13 cellular contexts compared by ENCODE assay signal in the genomic region with DNA sequence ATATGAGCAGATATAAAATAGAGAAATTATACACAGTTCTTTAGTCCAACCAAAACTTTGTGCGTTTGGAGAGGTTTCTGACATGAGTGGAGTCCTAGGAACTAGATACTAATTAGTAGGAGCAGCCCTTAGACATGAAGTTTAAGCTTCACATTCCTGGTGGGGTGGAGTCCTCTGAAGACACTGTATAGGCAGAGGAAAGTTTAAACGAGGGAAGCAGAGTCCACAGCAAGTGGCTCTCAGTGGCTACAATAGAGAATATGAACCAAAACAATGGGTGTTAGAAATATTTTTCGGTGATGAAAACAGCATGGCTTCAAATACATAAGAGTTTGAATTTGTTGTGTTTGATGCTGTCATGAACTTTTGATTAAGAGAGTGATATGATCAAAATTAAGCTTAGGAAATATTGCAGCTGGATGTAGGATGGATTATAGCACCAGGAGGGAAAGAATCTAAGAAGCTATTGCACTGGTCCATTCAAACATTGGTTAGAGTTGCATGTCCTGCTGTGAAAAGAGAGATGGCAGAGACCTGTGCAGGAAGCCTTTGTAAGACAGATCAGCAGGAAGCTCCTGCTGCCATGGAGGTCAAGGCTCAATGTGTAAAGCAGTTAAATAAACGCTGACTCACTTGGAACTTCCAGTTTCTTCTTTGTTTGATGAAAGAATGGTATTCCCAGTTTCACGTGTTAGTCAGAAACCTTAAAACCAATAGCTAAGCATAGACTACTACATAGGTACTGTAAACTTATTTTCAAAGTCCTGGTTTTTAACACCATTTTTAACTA.
DNase-seq lines count a peak whose midpoint lies in the region; ATAC-seq and TF ChIP-seq lines count a peak whose summit lies in the region.
"Had no signal": no experiment of that assay in that cellular context is flagged by ENCODE, and none has a peak within 500 bp of the region (broad histone marks: within the 10 kb centered on the region; RNA-seq: fewer than 3 reads in every experiment).

No MANE protein-coding gene starts in this region.

- H3K27ac Mint-ChIP-seq in CD4-positive, alpha-beta T cell, result no peak overlapping the region
- H3K27ac Mint-ChIP-seq: activated CD8-positive, alpha-beta T cell treated with anti-CD3 and anti-CD28 coated beads, Interleukin-2, amount 10 ng/mL, durations not matched to agents 7 days and 5 days; stimulated activated naive CD8-positive, alpha-beta T cell treated with anti-CD3 and anti-CD28 coated beads, Interleukin-15, Interleukin-2, amounts not matched to agents 100 ng/mL and 50 ng/mL, for 24 hours had no signal

- no peaks in the 10 kb centered on the region for H3K36me3 ChIP-seq in PC-3 (ENCODE audit: low read depth, low read length)
- H3K36me3 ChIP-seq: HAP-1 had no signal

- POLR2A ChIA-PET in PC-3 (lab: Charles Lee; ENCODE audit: unreplicated experiment), result interaction anchor here (0.5 to 0.6 kb wide), 4 partner anchors 40 to 396 kb away, joined by 3 to 10 read pairs (median 4); a partner anchor contains a TSS
- POLR2A ChIA-PET in CD4-positive, alpha-beta T cell (lab: Charles Lee), result no interaction called here

- intact Hi-C loops in PC-3 (cut with micrococcal nuclease), result no loop called here
- intact Hi-C loops in CD4-positive, alpha-beta T cell (cut with DNase I, micrococcal nuclease), result no loop called here

- no peaks in the 10 kb centered on the region for H3F3A ChIP-seq in PC-3 (ENCODE audit: low read length, unreplicated experiment)

- no TSS peak for BruUV-seq in PC-3 (replicated peaks; lab: Mats Ljungman, UMichigan)

- no peaks in the 10 kb centered on the region for H3K79me2 ChIP-seq in PC-3 (ENCODE audit: low read length)

- H3K27me3 ChIP-seq in PC-3 (ENCODE audit: low read length), result no peaks in the 10 kb centered on the region
- H3K27me3 ChIP-seq in CD4-positive, alpha-beta T cell (ENCODE audit: control insufficient read depth, insufficient read depth, low read length), result no peaks in the 10 kb centered on the region
- H3K27me3 ChIP-seq: body of pancreas had no signal

- no peaks in the 10 kb centered on the region for H3K9me3 ChIP-seq in PC-3 (ENCODE audit: low read length)
- no peaks in the 10 kb centered on the region for H3K9me3 ChIP-seq in CD4-positive, alpha-beta T cell (ENCODE audit: control insufficient read depth, low read length)
- H3K9me3 ChIP-seq: body of pancreas, HAP-1 had no signal

- H4K20me1 ChIP-seq in PC-3 (ENCODE audit: low read length), result no peaks in the 10 kb centered on the region

- peak; percentile 25 for DNase-seq in DMS53 (lab: John Stamatoyannopoulos, UW)
- no peak for DNase-seq in DMS53 treated with DMSO at 0.1 percent for 48 hours (lab: John Stamatoyannopoulos, UW; ENCODE audit: unreplicated experiment)
- peak; percentile 80 for DNase-seq in PC-3
- peak; percentile 22 for DNase-seq in fibroblast of gingiva (ENCODE audit: low read depth)
- peak; percentile 43 for DNase-seq in skeletal muscle cell (ENCODE audit: low read depth)
- DNase-seq in CD4-positive, alpha-beta T cell, result no peak
- DNase-seq in GM13976 (ENCODE audit: low spot score), result no peak
- DNase-seq: activated CD8-positive, alpha-beta T cell treated with anti-CD3 and anti-CD28 coated beads, Interleukin-2, amount 10 ng/mL, durations not matched to agents 7 days and 5 days; body of pancreas; islet precursor cell had no signal

- no peak overlapping the region for H3K4me3 Mint-ChIP-seq in CD4-positive, alpha-beta T cell
- H3K4me3 Mint-ChIP-seq: activated CD8-positive, alpha-beta T cell treated with anti-CD3 and anti-CD28 coated beads, Interleukin-2, amount 10 ng/mL, durations not matched to agents 7 days and 5 days; stimulated activated naive CD8-positive, alpha-beta T cell treated with anti-CD3 and anti-CD28 coated beads, Interleukin-15, Interleukin-2, amounts not matched to agents 100 ng/mL and 50 ng/mL, for 24 hours had no signal

- no peaks in the 10 kb centered on the region for H3K4me1 Mint-ChIP-seq in CD4-positive, alpha-beta T cell (ENCODE audit: low read depth)

- H3K4me3 ChIP-seq in PC-3 (ENCODE audit: low read length) (no peak overlapping the region), skeletal muscle cell (ENCODE audit: low read depth, low read length) (no peak overlapping the region)
- H3K4me3 ChIP-seq: body of pancreas, HAP-1 had no signal

- H3K27ac ChIP-seq in PC-3 (ENCODE audit: low read length), result peak overlapping the region; percentile 50
- H3K27ac ChIP-seq in CD4-positive, alpha-beta T cell (ENCODE audit: low read depth, low read length), result no peak overlapping the region
- H3K27ac ChIP-seq: body of pancreas had no signal

- peaks cover 13% of the 10 kb centered on the region for H3K4me1 ChIP-seq in PC-3 (ENCODE audit: insufficient read depth, low read length)
- H3K4me1 ChIP-seq: body of pancreas had no signal

- H3K27me3 Mint-ChIP-seq in CD4-positive, alpha-beta T cell, result no peaks in the 10 kb centered on the region
- H3K27me3 Mint-ChIP-seq: stimulated activated naive CD8-positive, alpha-beta T cell treated with anti-CD3 and anti-CD28 coated beads, Interleukin-15, Interleukin-2, amounts not matched to agents 100 ng/mL and 50 ng/mL, for 24 hours had no signal

- peak; percentile 97 for ATAC-seq in PC-3
- no peak for ATAC-seq in GM19467 (IDR thresholded peaks at IDR 0.05; ENCODE audit: unreplicated experiment)
- no peak for ATAC-seq in CD4-positive, alpha-beta T cell (ENCODE audit: poor library complexity)
- ATAC-seq: activated CD8-positive, alpha-beta T cell treated with anti-CD3 and anti-CD28 coated beads, Interleukin-2, amount 10 ng/mL, durations not matched to agents 7 days and 5 days; body of pancreas had no signal

- H3K9me2 ChIP-seq in PC-3 (replicated peaks; ENCODE audit: low read length), result no peaks in the 10 kb centered on the region

- no peak overlapping the region for H3K9ac ChIP-seq in PC-3 (ENCODE audit: low read length)

- H3K9me3 Mint-ChIP-seq in CD4-positive, alpha-beta T cell, result peaks cover 3% of the 10 kb centered on the region

- in situ Hi-C loops in GM13976 (cut with MboI; ENCODE audit: low sequenced_read_pairs, unreplicated experiment), result no loop called here

- no peak overlapping the region for H2AFZ ChIP-seq in PC-3 (ENCODE audit: low read length)

- CTCF ChIA-PET in PC-3 (lab: Charles Lee), result interaction anchor here (0.7 kb wide), 1 partner anchor 79 kb away, joined by 4 read pairs; no protein-coding TSS in a partner anchor
- CTCF ChIA-PET in CD4-positive, alpha-beta T cell (lab: Charles Lee), result no interaction called here

- TF ChIP-seq CTCF in PC-3 (conservative IDR thresholded peaks at IDR 0.05; ENCODE audit: low read depth, low read length) (no peak), GM13976 (IDR thresholded peaks at IDR 0.05; ENCODE audit: borderline replicate concordance, control extremely low read depth, extremely low read depth, insufficient read depth, missing control alignments) (no peak)
- TF ChIP-seq CTCF in CD4-positive, alpha-beta T cell (IDR thresholded peaks at IDR 0.05), result no peak

- peak overlapping the region; percentile 37; the same call in 1 of the 2 replicates for H3K4me2 ChIP-seq in PC-3 (ENCODE audit: low read length)

- peaks cover 61% of the 10 kb centered on the region for H3K36me3 Mint-ChIP-seq in CD4-positive, alpha-beta T cell (ENCODE audit: low read depth)

Comparison
In these comparisons a context has a peak if more than half of its experiments do, and no peak if none do; other contexts are left out.
1. DNase-seq: peak in DMS53 (single experiment), PC-3 (single experiment), fibroblast of gingiva (single experiment) and skeletal muscle cell (single experiment); none in DMS53 treated with DMSO at 0.1 percent for 48 hours (single experiment), CD4-positive, alpha-beta T cell (0 of 10) and GM13976 (single experiment).